2 cellular contexts compared by ENCODE assay signal in genomic region chr20:15359056-15359455, GRCh38.
TF ChIP-seq lines count a peak whose summit lies in the region.

No MANE protein-coding gene starts in this region.

TF ChIP-seq in A549, 52 proteins besides CTCF, POLR2A, EP300 and RAD21 (continued from another document):
- TF ChIP-seq FOSL2 (IDR thresholded peaks at IDR 0.05) (peak; percentile 39; the same call in 1 of the 2 replicates), FOSL2 (CRISPR knock-in tag; IDR thresholded peaks at IDR 0.05) (peak; percentile 68)

TF ChIP-seq in IMR-90, 13 proteins besides CTCF, POLR2A, EP300 and RAD21 (continued from another document):
- TF ChIP-seq, protein P1, sequence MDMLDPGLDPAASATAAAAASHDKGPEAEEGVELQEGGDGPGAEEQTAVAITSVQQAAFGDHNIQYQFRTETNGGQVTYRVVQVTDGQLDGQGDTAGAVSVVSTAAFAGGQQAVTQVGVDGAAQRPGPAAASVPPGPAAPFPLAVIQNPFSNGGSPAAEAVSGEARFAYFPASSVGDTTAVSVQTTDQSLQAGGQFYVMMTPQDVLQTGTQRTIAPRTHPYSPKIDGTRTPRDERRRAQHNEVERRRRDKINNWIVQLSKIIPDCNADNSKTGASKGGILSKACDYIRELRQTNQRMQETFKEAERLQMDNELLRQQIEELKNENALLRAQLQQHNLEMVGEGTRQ (IDR thresholded peaks at IDR 0.05; ENCODE audit: low read depth, low read length), result no peak
- TF ChIP-seq RFX5 (IDR thresholded peaks at IDR 0.05; ENCODE audit: low read depth, low read length) (no peak), RCOR1 (IDR thresholded peaks at IDR 0.05; ENCODE audit: insufficient replicate concordance, low read length) (no peak), CEBPB (IDR thresholded peaks at IDR 0.05; ENCODE audit: low read depth, low read length) (no peak), SMC3 (IDR thresholded peaks at IDR 0.05; ENCODE audit: low read depth, low read length) (no peak), FOS (IDR thresholded peaks at IDR 0.05; ENCODE audit: low read depth, low read length) (no peak), MAZ (IDR thresholded peaks at IDR 0.05; ENCODE audit: borderline replicate concordance, low read depth, low read length) (no peak), ELK1 (IDR thresholded peaks at IDR 0.05; ENCODE audit: borderline replicate concordance, low read depth, low read length) (no peak), NFE2L2 (IDR thresholded peaks at IDR 0.05; ENCODE audit: low read depth, low read length) (no peak), CHD1 (IDR thresholded peaks at IDR 0.05; ENCODE audit: low read depth, low read length) (no peak), BHLHE40 (IDR thresholded peaks at IDR 0.05; ENCODE audit: low read depth, low read length) (no peak)
